ENCODE assay signal across 19 cellular contexts in the genomic region with DNA sequence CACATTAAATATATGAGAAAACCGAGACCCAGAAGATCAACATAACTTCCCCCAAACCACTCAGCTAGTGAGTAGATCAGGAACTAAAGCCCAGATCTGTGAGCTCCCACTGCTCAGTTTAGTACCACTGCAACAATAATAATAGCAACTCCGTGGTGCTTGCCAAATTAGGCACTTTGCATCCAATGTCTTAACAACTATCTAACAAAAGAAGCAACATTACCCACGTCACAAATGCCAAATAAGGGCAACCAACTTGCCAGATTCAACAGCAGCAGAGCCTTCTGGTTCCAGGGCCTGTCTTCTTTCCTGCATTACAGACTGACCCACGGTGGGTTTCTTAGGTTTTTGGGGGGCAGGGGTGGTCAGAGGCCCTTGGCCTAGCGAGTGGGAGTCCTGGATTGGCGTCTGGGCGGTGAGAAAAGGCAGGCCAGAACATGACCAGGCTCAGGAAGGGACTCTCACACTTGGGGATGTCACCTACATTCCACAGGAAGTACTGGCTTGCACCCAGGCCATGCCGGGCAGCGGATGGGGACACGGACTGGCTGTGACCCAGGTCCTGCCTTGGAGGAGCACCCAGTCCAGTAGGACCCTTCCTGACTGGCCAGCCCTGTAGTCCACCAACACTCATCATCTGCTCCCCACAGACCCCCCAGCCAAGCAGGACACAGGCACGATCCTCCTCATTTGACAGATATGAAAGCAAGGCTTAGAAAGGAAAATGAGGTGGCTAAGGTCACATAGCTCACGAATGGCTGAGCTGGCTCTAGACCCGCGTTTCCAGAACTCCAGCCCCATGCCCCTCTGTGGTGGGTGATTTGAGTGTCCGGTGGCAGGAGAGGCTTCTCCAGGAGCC. TPM values are rescaled to one million over a fixed set of nuclear protein-coding genes. Genes with fewer than 3 reads are reported as not detected.
DNase-seq lines count a peak whose midpoint lies in the region; ATAC-seq and TF ChIP-seq lines count a peak whose summit lies in the region.
"Had no signal": no experiment of that assay in that cellular context is flagged by ENCODE, and none has a peak within 500 bp of the region (broad histone marks: within the 10 kb centered on the region; RNA-seq: fewer than 3 reads in every experiment).

No MANE protein-coding gene starts in this region.

- H4K8ac ChIP-seq in H9 (replicated peaks; ENCODE audit: insufficient read length, low read depth, low read length), result no peak overlapping the region

- no peak overlapping the region for H3K4ac ChIP-seq in H9 (ENCODE audit: low read depth, low read length)

- H3K56ac ChIP-seq in H9 (ENCODE audit: insufficient read length, low read depth, low read length), result no peak overlapping the region

- H3T11ph ChIP-seq in H9 (ENCODE audit: low read length), result no peak overlapping the region

- no peak overlapping the region for H2BK12ac ChIP-seq in H9 (ENCODE audit: insufficient read length, low read depth, low read length)

- H3K27me3 ChIP-seq in H9 (ENCODE audit: insufficient read depth, low read length) (peaks cover 2% of the 10 kb centered on the region; the same call in 1 of the 2 replicates), ascending aorta (no peaks in the 10 kb centered on the region), left ventricle myocardium inferior (ENCODE audit: low read depth) (peaks cover 11% of the 10 kb centered on the region), gastrocnemius medialis (peaks cover 11 to 13% (median 13%) of the 10 kb centered on the region in 3 donors)
- H3K27me3 ChIP-seq: BE2C had no signal

- in situ Hi-C loops in gastrocnemius medialis (cut with MboI; ENCODE audit: low sequenced_read_pairs in 4 of 4), result no loop called here

- H3K9me3 ChIP-seq in H9 (ENCODE audit: control insufficient read depth, low read depth, low read length), result no peaks in the 10 kb centered on the region
- H3K9me3 ChIP-seq in ascending aorta, result no peaks in the 10 kb centered on the region
- H3K9me3 ChIP-seq in left ventricle myocardium inferior (replicated peaks), result no peaks in the 10 kb centered on the region
- no peaks in the 10 kb centered on the region for H3K9me3 ChIP-seq in gastrocnemius medialis
- H3K9me3 ChIP-seq: BE2C had no signal

- H3K4me3 ChIP-seq in ascending aorta (no peak overlapping the region), left ventricle myocardium inferior (no peak overlapping the region), gastrocnemius medialis (no peak overlapping the region)

- H3K23ac ChIP-seq in H9 (ENCODE audit: insufficient read length, low read depth, low read length), result no peak overlapping the region

- no peak overlapping the region for H2BK15ac ChIP-seq in H9 (ENCODE audit: low read depth, low read length)

- H4K5ac ChIP-seq in H9 (ENCODE audit: insufficient read length, low read depth, low read length), result no peak overlapping the region

- H2BK120ac ChIP-seq in H9 (ENCODE audit: low read depth, low read length, poor library complexity, severe bottlenecking), result no peak overlapping the region

- no CpG with 5 or more reads among the region's 15 CpGs for WGBS in H9 (ENCODE audit: extremely low coverage, insufficient read length, low lambda C conversion rate)

- ATAC-seq in gastrocnemius medialis (no peak), HG02852 (IDR thresholded peaks at IDR 0.05; ENCODE audit: unreplicated experiment) (no peak), GM18519 (IDR thresholded peaks at IDR 0.05; ENCODE audit: low FRiP score, unreplicated experiment) (no peak)
- ATAC-seq: PC-3 had no signal

- TF ChIP-seq CTCF in H9 (conservative IDR thresholded peaks at IDR 0.05), result no peak
- no peak for TF ChIP-seq CTCF in ascending aorta (IDR thresholded peaks at IDR 0.05)
- TF ChIP-seq CTCF in left ventricle myocardium inferior (IDR thresholded peaks at IDR 0.05; ENCODE audit: borderline replicate concordance), result no peak
- TF ChIP-seq CTCF in gastrocnemius medialis (IDR thresholded peaks at IDR 0.05 in 4 of 5, conservative IDR thresholded peaks at IDR 0.05 in 1 of 5), result no peak

- H3K4me1 ChIP-seq in H9 (ENCODE audit: insufficient read depth, low read length) (no peaks in the 10 kb centered on the region), ascending aorta (peaks cover 12 to 34% of the 10 kb centered on the region in 2 donors), left ventricle myocardium inferior (peaks cover 54% of the 10 kb centered on the region), gastrocnemius medialis (peaks cover 18 to 24% of the 10 kb centered on the region in 2 donors)

- H2AFZ ChIP-seq in H9 (ENCODE audit: low read length), result no peak overlapping the region

- no peak overlapping the region for H4K91ac ChIP-seq in H9 (ENCODE audit: insufficient read length, low read depth, low read length)

- H3K4me2 ChIP-seq in H9 (ENCODE audit: insufficient read depth, insufficient read length, low read length), result no peak overlapping the region

- H3K79me1 ChIP-seq in H9 (ENCODE audit: insufficient read depth, low read depth, low read length, poor library complexity, severe bottlenecking), result no peaks in the 10 kb centered on the region

- H3K14ac ChIP-seq in H9 (ENCODE audit: insufficient read depth, low read length), result no peak overlapping the region

- H3K4me3 Mint-ChIP-seq in H9, result no peak overlapping the region; a peak in 1 of 5 replicates
- H3K4me3 Mint-ChIP-seq: CD4-positive, alpha-beta memory T cell had no signal

- intact Hi-C loops in ascending aorta (cut with DNase I), result no loop called here
- intact Hi-C loops in left ventricle myocardium inferior (cut with micrococcal nuclease), result no loop called here
- intact Hi-C loops in gastrocnemius medialis (cut with DNase I; ENCODE audit: low total_unique reads), result no loop called here

- no peak overlapping the region for H2BK5ac ChIP-seq in H9 (ENCODE audit: insufficient read length, low read length)

- H2AK5ac ChIP-seq in H9 (ENCODE audit: insufficient read length, low read length), result no peak overlapping the region

- H3K4me1 Mint-ChIP-seq in H9, result peaks cover 9 to 19% of the 10 kb centered on the region in 2 experiments

- no peak for TF ChIP-seq POLR2A in gastrocnemius medialis (IDR thresholded peaks at IDR 0.05)

- H3K23me2 ChIP-seq in H9 (ENCODE audit: insufficient read length, low read depth, low read length, poor library complexity, severe bottlenecking), result peaks cover 5% of the 10 kb centered on the region

- no peak overlapping the region for H3K27ac ChIP-seq in H9 (ENCODE audit: insufficient read length, low read depth, low read length)
- peak overlapping the region; percentile 3 to 31 for H3K27ac ChIP-seq in ascending aorta
- H3K27ac ChIP-seq in left ventricle myocardium inferior (replicated peaks), result peak overlapping the region; percentile 60
- H3K27ac ChIP-seq in gastrocnemius medialis, result peak overlapping the region in 3 of 4 donors; percentile 13 to 35 (median 30)

- H3K27ac Mint-ChIP-seq in H9, result peak overlapping the region in 2 of 3 experiments; percentile 77 to 81; a peak in 3 of 7 replicates

- peaks cover 20% of the 10 kb centered on the region for H3K27me3 Mint-ChIP-seq in H9 (ENCODE audit: low read depth)

- H3K36me3 ChIP-seq in ascending aorta (no peaks in the 10 kb centered on the region), left ventricle myocardium inferior (no peaks in the 10 kb centered on the region), gastrocnemius medialis (no peaks in the 10 kb centered on the region)
- H3K36me3 ChIP-seq: BE2C had no signal

- no peak overlapping the region for H2BK20ac ChIP-seq in H9 (ENCODE audit: low read depth, low read length, poor library complexity, severe bottlenecking)

- DNase-seq in H9 (no peak), ascending aorta (ENCODE audit: low spot score in 2 of 2) (no peak), left ventricle myocardium inferior (peak; percentile 45), gastrocnemius medialis (no peak), H4 (ENCODE audit: low spot score) (no peak)
- DNase-seq: BE2C, Calu3, DMS53, KBM-7, NCI-H1417 treated with DMSO at 0.1 percent for 48 hours, NCI-H2029, NCI-H2171, NCI-H446 treated with DMSO at 0.1 percent for 48 hours, NCI-H748 treated with DMSO at 0.1 percent for 48 hours, PC-3 had no signal

- no peak overlapping the region for H3K9ac ChIP-seq in H9 (ENCODE audit: extremely low read depth, insufficient read length, low read length)

- no peaks in the 10 kb centered on the region for H3K79me2 ChIP-seq in H9 (ENCODE audit: insufficient read depth, low read length)

- H3K36me3 Mint-ChIP-seq in H9 (ENCODE audit: insufficient read depth in 1 of 3, low read depth in 3 of 3), result no peaks in the 10 kb centered on the region

- H3K18ac ChIP-seq in H9 (ENCODE audit: insufficient read length, low read depth, low read length), result no peak overlapping the region

- peaks cover 2% of the 10 kb centered on the region for H4K20me1 ChIP-seq in H9 (ENCODE audit: control insufficient read depth, insufficient read depth, insufficient read length)

- no peaks in the 10 kb centered on the region for H3K9me3 Mint-ChIP-seq in H9

RNA-seq across cellular contexts. Expression of gene HCRTR1, which starts 4.6 kb away (rescaled TPM):
- total RNA-seq in H9 (2021), result not detected in 2 replicates
- total RNA-seq in ascending aorta, result not detected
- 0.44 TPM for total RNA-seq in left ventricle myocardium inferior
- under 1 TPM in 1 of 4 donors, not detected in 3; 0.59 TPM for total RNA-seq in gastrocnemius medialis
- total RNA-seq in H4 (2014; rRNA removed; shearing (Covaris generic)), result not detected in 2 replicates
- total RNA-seq: Calu3; CD4-positive, alpha-beta memory T cell; PC-3; SK-MEL-5 had no signal

RNA-seq across cellular contexts. Expression of gene PEF1, which starts 22.6 kb away (rescaled TPM):
- 40.3 and 43.3 TPM in 2 replicates for total RNA-seq in H9 (2021)
- total RNA-seq in ascending aorta, result 340 TPM
- total RNA-seq in left ventricle myocardium inferior, result 36.4 TPM
- 10 to 100 TPM; 29.5 to 53.1 (median 42.7) TPM for total RNA-seq in gastrocnemius medialis
- 94.3 and 94.6 TPM in 2 replicates for total RNA-seq in H4 (2014; rRNA removed; shearing (Covaris generic))

RNA-seq across cellular contexts. Expression of gene TINAGL1, which starts 45.8 kb away (rescaled TPM):
- 2.5 TPM in 2 replicates for total RNA-seq in H9 (2021)
- total RNA-seq in ascending aorta, result 1,807 TPM
- total RNA-seq in left ventricle myocardium inferior, result 223 TPM
- total RNA-seq in gastrocnemius medialis, result 100 to 1,000 TPM in 2 of 4 donors, 10 to 100 TPM in 2; 50.3 to 120 (median 105) TPM
- total RNA-seq in H4 (2014; rRNA removed; shearing (Covaris generic)), result 0.23 and 0.90 TPM in 2 replicates
- total RNA-seq: CD4-positive, alpha-beta memory T cell; SK-MEL-5 had no signal

Comparison
In these comparisons a context has a peak if more than half of its experiments do, and no peak if none do; other contexts are left out.
1. RNA of gene TINAGL1, which starts 45.8 kb away (total RNA-seq): 1,807 TPM in ascending aorta (single experiment), 223 TPM in left ventricle myocardium inferior (single experiment) and 50.3 to 120 TPM in gastrocnemius medialis; 2.5 TPM in H9 and 0.23 to 0.90 TPM in H4; every median in the first group is over 10 times any median in the second.